26 cellular contexts compared by ENCODE assay signal in the genomic region with DNA sequence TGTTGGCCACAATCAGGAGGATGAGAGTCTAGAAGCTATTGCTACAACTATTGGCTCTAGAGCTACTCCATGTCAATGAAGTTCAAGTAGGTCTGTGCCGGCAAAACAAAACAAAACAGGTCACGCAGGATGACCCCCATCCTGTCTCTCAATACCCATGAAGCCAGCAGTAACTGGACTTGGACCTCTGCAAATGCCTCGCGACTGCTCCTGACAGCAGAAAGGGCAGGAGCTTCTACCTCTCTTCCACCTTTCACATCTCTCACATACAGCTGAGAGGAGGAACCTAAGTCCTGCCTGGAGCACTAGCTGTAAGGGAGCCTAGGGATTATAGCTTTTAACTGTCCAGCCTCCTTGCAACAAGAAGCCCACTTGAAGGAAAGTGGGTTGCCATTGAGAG. TPM values are rescaled to one million over a fixed set of nuclear protein-coding genes. Genes with fewer than 3 reads are reported as not detected.
"Had no signal": no experiment of that assay in that cellular context is flagged by ENCODE, and none has a peak within 500 bp of the region (broad histone marks: within the 10 kb centered on the region; RNA-seq: fewer than 3 reads in every experiment).

No MANE protein-coding gene starts in this region.

- H2AFZ ChIP-seq: parathyroid adenoma had no signal

- FAIRE-seq: keratinocyte, small intestine had no signal

- H3K36me3 ChIP-seq: uterus had no signal

- H3K27ac ChIP-seq: heart right ventricle, left ventricle myocardium inferior, parathyroid adenoma, sigmoid colon, spleen, tibial nerve, uterus had no signal

- H3K9me3 ChIP-seq: heart right ventricle, left ventricle myocardium inferior, sigmoid colon, spleen, suprapubic skin, tibial nerve, uterus had no signal

- H3K79me2 ChIP-seq: parathyroid adenoma had no signal

- H3K4me3 ChIP-seq: heart right ventricle, left ventricle myocardium inferior, lung, sigmoid colon, spleen, suprapubic skin, tibial nerve, uterus had no signal

- H3K4me1 ChIP-seq: left ventricle myocardium inferior, parathyroid adenoma, sigmoid colon, spleen, uterus had no signal

- ATAC-seq: left colon; naive thymus-derived CD4-positive, alpha-beta T cell; natural killer cell treated with Interleukin-12 subunit alpha and Interleukin-12 subunit beta and Interleukin-15 and Interleukin-18, amount 100 ng/mL, for 72 hours had no signal

- DNase-seq: heart right ventricle; hippocampal formation; kidney glomerular epithelial cell; left colon; left ventricle myocardium inferior; mesendoderm; naive thymus-derived CD4-positive, alpha-beta T cell; sigmoid colon; small intestine; spleen; stimulated activated CD4-positive, alpha-beta T cell treated with anti-CD3 and anti-CD28 coated beads, Interleukin-4, amount 100 ng/mL, for 24 hours; stimulated activated naive CD4-positive, alpha-beta T cell; uterus had no signal

- H3K9ac ChIP-seq: parathyroid adenoma had no signal

- H3K27me3 ChIP-seq: heart right ventricle, sigmoid colon, suprapubic skin, tibial nerve, uterus had no signal

RNA-seq across cellular contexts. Expression of a gene that starts 16.0 kb away (rescaled TPM):
- total RNA-seq: left colon; lung; mononuclear cell; naive thymus-derived CD4-positive, alpha-beta T cell; natural killer cell treated with Interleukin-12 subunit alpha and Interleukin-12 subunit beta and Interleukin-15 and Interleukin-18, amount 100 ng/mL, for 72 hours; omental fat pad; pulmonary artery endothelial cell; renal cortical epithelial cell; sigmoid colon; spleen; subcutaneous adipose tissue; tibial nerve; ureter; uterus had no signal
- polyA plus RNA-seq: keratinocyte; naive thymus-derived CD4-positive, alpha-beta T cell; neural cell; sigmoid colon; small intestine; spleen had no signal

RNA-seq across cellular contexts. Expression of a gene that starts 33.7 kb away (rescaled TPM):
- polyA plus RNA-seq: neural cell had no signal

RNA-seq across cellular contexts. Expression of a gene that starts 44.0 kb away (rescaled TPM):
- total RNA-seq: mononuclear cell; natural killer cell treated with Interleukin-12 subunit alpha and Interleukin-12 subunit beta and Interleukin-15 and Interleukin-18, amount 100 ng/mL, for 72 hours; pulmonary artery endothelial cell had no signal
- polyA plus RNA-seq: keratinocyte, neural cell had no signal
